2 cellular contexts compared by ENCODE assay signal in the genomic region with DNA sequence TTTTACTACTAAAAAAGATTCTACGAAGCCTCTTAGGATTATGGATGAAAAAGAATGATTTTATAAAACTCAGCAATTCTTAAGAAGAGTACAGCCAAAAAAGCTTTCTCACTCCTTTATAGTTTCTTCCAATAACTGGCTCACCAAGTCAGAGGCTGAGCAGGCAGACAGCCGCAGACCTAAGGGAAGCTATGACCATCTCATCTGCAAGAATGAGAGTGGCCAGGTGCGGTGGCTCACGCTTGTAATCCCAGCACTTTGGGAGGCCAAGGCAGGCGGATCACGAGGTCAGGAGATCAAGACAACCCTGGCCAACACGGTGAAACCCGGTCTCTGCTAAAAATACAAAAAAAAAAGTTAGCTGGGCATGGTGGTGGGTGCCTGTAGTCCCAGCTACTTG. TPM values are rescaled to one million over a fixed set of nuclear protein-coding genes. Genes with fewer than 3 reads are reported as not detected.
"Had no signal": no experiment of that assay in that cellular context is flagged by ENCODE, and none has a peak within 500 bp of the region (broad histone marks: within the 10 kb centered on the region; RNA-seq: fewer than 3 reads in every experiment).

No MANE protein-coding gene starts in this region.

RNA-seq across cellular contexts. Expression of a gene that starts 12.6 kb away (rescaled TPM):
- polyA plus RNA-seq: keratinocyte, mammary epithelial cell had no signal
